ENCODE assay signal across 2 cellular contexts in genomic region chr18:62500966-62501591, GRCh38.
TF ChIP-seq lines count a peak whose summit lies in the region.

No MANE protein-coding gene starts in this region.

TF ChIP-seq in HepG2, 621 proteins besides CTCF, POLR2A, EP300 and RAD21 (continued from another document and continues in another):
- TF ChIP-seq ZBTB20 (CRISPR knock-in tag; IDR thresholded peaks at IDR 0.05; ENCODE audit: borderline replicate concordance, low read depth), result peak; percentile 77; the same call in 1 of the 2 replicates
- TF ChIP-seq NFKBIZ (CRISPR knock-in tag; IDR thresholded peaks at IDR 0.05), result no peak
- TF ChIP-seq, protein P1, sequence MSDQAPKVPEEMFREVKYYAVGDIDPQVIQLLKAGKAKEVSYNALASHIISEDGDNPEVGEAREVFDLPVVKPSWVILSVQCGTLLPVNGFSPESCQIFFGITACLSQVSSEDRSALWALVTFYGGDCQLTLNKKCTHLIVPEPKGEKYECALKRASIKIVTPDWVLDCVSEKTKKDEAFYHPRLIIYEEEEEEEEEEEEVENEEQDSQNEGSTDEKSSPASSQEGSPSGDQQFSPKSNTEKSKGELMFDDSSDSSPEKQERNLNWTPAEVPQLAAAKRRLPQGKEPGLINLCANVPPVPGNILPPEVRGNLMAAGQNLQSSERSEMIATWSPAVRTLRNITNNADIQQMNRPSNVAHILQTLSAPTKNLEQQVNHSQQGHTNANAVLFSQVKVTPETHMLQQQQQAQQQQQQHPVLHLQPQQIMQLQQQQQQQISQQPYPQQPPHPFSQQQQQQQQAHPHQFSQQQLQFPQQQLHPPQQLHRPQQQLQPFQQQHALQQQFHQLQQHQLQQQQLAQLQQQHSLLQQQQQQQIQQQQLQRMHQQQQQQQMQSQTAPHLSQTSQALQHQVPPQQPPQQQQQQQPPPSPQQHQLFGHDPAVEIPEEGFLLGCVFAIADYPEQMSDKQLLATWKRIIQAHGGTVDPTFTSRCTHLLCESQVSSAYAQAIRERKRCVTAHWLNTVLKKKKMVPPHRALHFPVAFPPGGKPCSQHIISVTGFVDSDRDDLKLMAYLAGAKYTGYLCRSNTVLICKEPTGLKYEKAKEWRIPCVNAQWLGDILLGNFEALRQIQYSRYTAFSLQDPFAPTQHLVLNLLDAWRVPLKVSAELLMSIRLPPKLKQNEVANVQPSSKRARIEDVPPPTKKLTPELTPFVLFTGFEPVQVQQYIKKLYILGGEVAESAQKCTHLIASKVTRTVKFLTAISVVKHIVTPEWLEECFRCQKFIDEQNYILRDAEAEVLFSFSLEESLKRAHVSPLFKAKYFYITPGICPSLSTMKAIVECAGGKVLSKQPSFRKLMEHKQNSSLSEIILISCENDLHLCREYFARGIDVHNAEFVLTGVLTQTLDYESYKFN (CRISPR knock-in tag; conservative IDR thresholded peaks at IDR 0.05), result peak; percentile 65
- TF ChIP-seq, protein P2, sequence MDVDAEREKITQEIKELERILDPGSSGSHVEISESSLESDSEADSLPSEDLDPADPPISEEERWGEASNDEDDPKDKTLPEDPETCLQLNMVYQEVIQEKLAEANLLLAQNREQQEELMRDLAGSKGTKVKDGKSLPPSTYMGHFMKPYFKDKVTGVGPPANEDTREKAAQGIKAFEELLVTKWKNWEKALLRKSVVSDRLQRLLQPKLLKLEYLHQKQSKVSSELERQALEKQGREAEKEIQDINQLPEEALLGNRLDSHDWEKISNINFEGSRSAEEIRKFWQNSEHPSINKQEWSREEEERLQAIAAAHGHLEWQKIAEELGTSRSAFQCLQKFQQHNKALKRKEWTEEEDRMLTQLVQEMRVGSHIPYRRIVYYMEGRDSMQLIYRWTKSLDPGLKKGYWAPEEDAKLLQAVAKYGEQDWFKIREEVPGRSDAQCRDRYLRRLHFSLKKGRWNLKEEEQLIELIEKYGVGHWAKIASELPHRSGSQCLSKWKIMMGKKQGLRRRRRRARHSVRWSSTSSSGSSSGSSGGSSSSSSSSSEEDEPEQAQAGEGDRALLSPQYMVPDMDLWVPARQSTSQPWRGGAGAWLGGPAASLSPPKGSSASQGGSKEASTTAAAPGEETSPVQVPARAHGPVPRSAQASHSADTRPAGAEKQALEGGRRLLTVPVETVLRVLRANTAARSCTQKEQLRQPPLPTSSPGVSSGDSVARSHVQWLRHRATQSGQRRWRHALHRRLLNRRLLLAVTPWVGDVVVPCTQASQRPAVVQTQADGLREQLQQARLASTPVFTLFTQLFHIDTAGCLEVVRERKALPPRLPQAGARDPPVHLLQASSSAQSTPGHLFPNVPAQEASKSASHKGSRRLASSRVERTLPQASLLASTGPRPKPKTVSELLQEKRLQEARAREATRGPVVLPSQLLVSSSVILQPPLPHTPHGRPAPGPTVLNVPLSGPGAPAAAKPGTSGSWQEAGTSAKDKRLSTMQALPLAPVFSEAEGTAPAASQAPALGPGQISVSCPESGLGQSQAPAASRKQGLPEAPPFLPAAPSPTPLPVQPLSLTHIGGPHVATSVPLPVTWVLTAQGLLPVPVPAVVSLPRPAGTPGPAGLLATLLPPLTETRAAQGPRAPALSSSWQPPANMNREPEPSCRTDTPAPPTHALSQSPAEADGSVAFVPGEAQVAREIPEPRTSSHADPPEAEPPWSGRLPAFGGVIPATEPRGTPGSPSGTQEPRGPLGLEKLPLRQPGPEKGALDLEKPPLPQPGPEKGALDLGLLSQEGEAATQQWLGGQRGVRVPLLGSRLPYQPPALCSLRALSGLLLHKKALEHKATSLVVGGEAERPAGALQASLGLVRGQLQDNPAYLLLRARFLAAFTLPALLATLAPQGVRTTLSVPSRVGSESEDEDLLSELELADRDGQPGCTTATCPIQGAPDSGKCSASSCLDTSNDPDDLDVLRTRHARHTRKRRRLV (CRISPR knock-in tag; IDR thresholded peaks at IDR 0.05), result no peak
- TF ChIP-seq SAP130 (CRISPR knock-in tag; IDR thresholded peaks at IDR 0.05; ENCODE audit: low read depth), result peak; percentile 39; the same call in 1 of the 2 replicates
- peak; percentile 65; the same call in 1 of the 2 replicates for TF ChIP-seq EHMT2 (IDR thresholded peaks at IDR 0.05; ENCODE audit: borderline replicate concordance, low read depth, low read length)
- peak; percentile 10; the same call in 1 of the 2 replicates for TF ChIP-seq HDAC2 (CRISPR knock-in tag; IDR thresholded peaks at IDR 0.05)
- TF ChIP-seq NR2F6 (IDR thresholded peaks at IDR 0.05), result no peak
- TF ChIP-seq NR2F6 (CRISPR knock-in tag; IDR thresholded peaks at IDR 0.05), result peak; percentile 24; the same call in 1 of the 2 replicates
- no peak for TF ChIP-seq SOX6 (IDR thresholded peaks at IDR 0.05)
- TF ChIP-seq SOX6 (CRISPR knock-in tag; IDR thresholded peaks at IDR 0.05), result 0 out of 2 replicates have a peak, but pooled peaks have one; percentile 41
- 0 out of 2 replicates have a peak, but pooled peaks have one; percentile 22 for TF ChIP-seq ZNF792 (CRISPR knock-in tag; IDR thresholded peaks at IDR 0.05)
- 0 out of 2 replicates have a peak, but pooled peaks have one; percentile 31 for TF ChIP-seq MED1 (CRISPR knock-in tag; IDR thresholded peaks at IDR 0.05)
- TF ChIP-seq ZNF816 (CRISPR knock-in tag; IDR thresholded peaks at IDR 0.05; ENCODE audit: borderline replicate concordance), result no peak
- peak; percentile 42; the same call in 1 of the 2 replicates for TF ChIP-seq ZBTB37 (CRISPR knock-in tag; IDR thresholded peaks at IDR 0.05)
- TF ChIP-seq RFX3 (CRISPR knock-in tag; IDR thresholded peaks at IDR 0.05), result no peak
- peak; percentile 51; the same call in 1 of the 2 replicates for TF ChIP-seq SALL1 (CRISPR knock-in tag; IDR thresholded peaks at IDR 0.05)
- TF ChIP-seq POGZ (CRISPR knock-in tag; IDR thresholded peaks at IDR 0.05), result peak; percentile 48; the same call in 1 of the 2 replicates

TF ChIP-seq in liver, 16 proteins besides CTCF, POLR2A, EP300 and RAD21 (continued from another document):
- TF ChIP-seq, protein P3, sequence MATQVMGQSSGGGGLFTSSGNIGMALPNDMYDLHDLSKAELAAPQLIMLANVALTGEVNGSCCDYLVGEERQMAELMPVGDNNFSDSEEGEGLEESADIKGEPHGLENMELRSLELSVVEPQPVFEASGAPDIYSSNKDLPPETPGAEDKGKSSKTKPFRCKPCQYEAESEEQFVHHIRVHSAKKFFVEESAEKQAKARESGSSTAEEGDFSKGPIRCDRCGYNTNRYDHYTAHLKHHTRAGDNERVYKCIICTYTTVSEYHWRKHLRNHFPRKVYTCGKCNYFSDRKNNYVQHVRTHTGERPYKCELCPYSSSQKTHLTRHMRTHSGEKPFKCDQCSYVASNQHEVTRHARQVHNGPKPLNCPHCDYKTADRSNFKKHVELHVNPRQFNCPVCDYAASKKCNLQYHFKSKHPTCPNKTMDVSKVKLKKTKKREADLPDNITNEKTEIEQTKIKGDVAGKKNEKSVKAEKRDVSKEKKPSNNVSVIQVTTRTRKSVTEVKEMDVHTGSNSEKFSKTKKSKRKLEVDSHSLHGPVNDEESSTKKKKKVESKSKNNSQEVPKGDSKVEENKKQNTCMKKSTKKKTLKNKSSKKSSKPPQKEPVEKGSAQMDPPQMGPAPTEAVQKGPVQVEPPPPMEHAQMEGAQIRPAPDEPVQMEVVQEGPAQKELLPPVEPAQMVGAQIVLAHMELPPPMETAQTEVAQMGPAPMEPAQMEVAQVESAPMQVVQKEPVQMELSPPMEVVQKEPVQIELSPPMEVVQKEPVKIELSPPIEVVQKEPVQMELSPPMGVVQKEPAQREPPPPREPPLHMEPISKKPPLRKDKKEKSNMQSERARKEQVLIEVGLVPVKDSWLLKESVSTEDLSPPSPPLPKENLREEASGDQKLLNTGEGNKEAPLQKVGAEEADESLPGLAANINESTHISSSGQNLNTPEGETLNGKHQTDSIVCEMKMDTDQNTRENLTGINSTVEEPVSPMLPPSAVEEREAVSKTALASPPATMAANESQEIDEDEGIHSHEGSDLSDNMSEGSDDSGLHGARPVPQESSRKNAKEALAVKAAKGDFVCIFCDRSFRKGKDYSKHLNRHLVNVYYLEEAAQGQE (IDR thresholded peaks at IDR 0.05), result no peak
- TF ChIP-seq, protein P4, sequence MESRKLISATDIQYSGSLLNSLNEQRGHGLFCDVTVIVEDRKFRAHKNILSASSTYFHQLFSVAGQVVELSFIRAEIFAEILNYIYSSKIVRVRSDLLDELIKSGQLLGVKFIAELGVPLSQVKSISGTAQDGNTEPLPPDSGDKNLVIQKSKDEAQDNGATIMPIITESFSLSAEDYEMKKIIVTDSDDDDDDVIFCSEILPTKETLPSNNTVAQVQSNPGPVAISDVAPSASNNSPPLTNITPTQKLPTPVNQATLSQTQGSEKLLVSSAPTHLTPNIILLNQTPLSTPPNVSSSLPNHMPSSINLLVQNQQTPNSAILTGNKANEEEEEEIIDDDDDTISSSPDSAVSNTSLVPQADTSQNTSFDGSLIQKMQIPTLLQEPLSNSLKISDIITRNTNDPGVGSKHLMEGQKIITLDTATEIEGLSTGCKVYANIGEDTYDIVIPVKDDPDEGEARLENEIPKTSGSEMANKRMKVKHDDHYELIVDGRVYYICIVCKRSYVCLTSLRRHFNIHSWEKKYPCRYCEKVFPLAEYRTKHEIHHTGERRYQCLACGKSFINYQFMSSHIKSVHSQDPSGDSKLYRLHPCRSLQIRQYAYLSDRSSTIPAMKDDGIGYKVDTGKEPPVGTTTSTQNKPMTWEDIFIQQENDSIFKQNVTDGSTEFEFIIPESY (IDR thresholded peaks at IDR 0.05), result no peak
- TF ChIP-seq FOXA2 (IDR thresholded peaks at IDR 0.05) (no peak), HNF4A (conservative IDR thresholded peaks at IDR 0.05) (peak; percentile 10 to 16)
